Comparison of ENCODE assay signal across 8 cellular contexts in genomic region chr12:116525418-116526001, GRCh38. TPM values are rescaled to one million over a fixed set of nuclear protein-coding genes. Genes with fewer than 3 reads are reported as not detected.
DNase-seq lines count a peak whose midpoint lies in the region; ATAC-seq, FAIRE-seq and TF ChIP-seq lines count a peak whose summit lies in the region.

No MANE protein-coding gene starts in this region.

- no peak overlapping the region for H3K27ac ChIP-seq in right lobe of liver
- H3K27ac ChIP-seq in thymus (ENCODE audit: low read depth), result peak overlapping the region; percentile 57

- no peaks in the 10 kb centered on the region for H3K9me3 ChIP-seq in right lobe of liver
- H3K9me3 ChIP-seq in thymus (ENCODE audit: control insufficient read depth), result no peaks in the 10 kb centered on the region

- H3K36me3 ChIP-seq in bronchial epithelial cell (ENCODE audit: control insufficient read depth, insufficient read depth, low read length) (no peaks in the 10 kb centered on the region), right lobe of liver (no peaks in the 10 kb centered on the region), thymus (ENCODE audit: control insufficient read depth, insufficient read depth) (no peaks in the 10 kb centered on the region)

- intact Hi-C loops in right lobe of liver (cut with DNase I), result no loop called here

- H3K4me1 ChIP-seq in right lobe of liver (peaks cover 0 to 14% (median 3%) of the 10 kb centered on the region in 4 donors), thymus (ENCODE audit: control insufficient read depth, insufficient read depth, low read length) (no peaks in the 10 kb centered on the region)

- H3K27me3 ChIP-seq in bronchial epithelial cell (ENCODE audit: control insufficient read depth, insufficient read depth, low read length) (no peaks in the 10 kb centered on the region), right lobe of liver (no peaks in the 10 kb centered on the region), thymus (ENCODE audit: control insufficient read depth, insufficient read depth) (no peaks in the 10 kb centered on the region)

- TF ChIP-seq POLR2A in right lobe of liver (IDR thresholded peaks at IDR 0.05), result no peak

- 24% methylated on average over 15 of the region's 15 CpGs for WGBS in right lobe of liver (ENCODE audit: insufficient coverage, low coverage, low lambda C conversion rate, missing lambda C conversion rate)
- 89% methylated on average over 15 of the region's 15 CpGs for WGBS in thymus

- TF ChIP-seq CTCF in bronchial epithelial cell (IDR thresholded peaks at IDR 0.05; ENCODE audit: insufficient read depth, low read length, severe bottlenecking) (no peak), right lobe of liver (IDR thresholded peaks at IDR 0.05) (no peak)

- DNase-seq in HS-27A (ENCODE audit: low read depth) (peak; percentile 75), bronchial epithelial cell (ENCODE audit: low read depth) (peak; percentile 88), right lobe of liver (peak; percentile 62 to 78 (median 75)), SKM-1 treated with dmso at 0.1 percent for 144 hours (lab: John Stamatoyannopoulos, UW; ENCODE audit: unreplicated experiment) (no peak), NCI-H1694 treated with DMSO at 0.1 percent for 48 hours (lab: John Stamatoyannopoulos, UW) (no peak)
- DNase-seq in activated CD8-positive, alpha-beta memory T cell treated with anti-CD3 and anti-CD28 coated beads, Interleukin-2, amount 50 U/mL, for 4 hours, result no peak

- ATAC-seq in right lobe of liver (peak; percentile 92 to 97 (median 94)), GM19397 (IDR thresholded peaks at IDR 0.05; ENCODE audit: unreplicated experiment) (no peak)

- no peak for FAIRE-seq in bronchial epithelial cell (lab: Jason Lieb, UNC)

- H3K4me3 ChIP-seq in bronchial epithelial cell (ENCODE audit: low read depth, low read length), result no peak overlapping the region
- H3K4me3 ChIP-seq in right lobe of liver, result no peak overlapping the region
- H3K4me3 ChIP-seq in thymus (ENCODE audit: low read length), result no peak overlapping the region

RNA-seq across cellular contexts. Expression of gene MAP1LC3B2, which starts 33.7 kb away (rescaled TPM):
- 0.79 and 1.8 TPM in 2 replicates for total RNA-seq in bronchial epithelial cell
- total RNA-seq in right lobe of liver, result 1 to 10 TPM in 1 of 6 experiments, under 1 TPM in 2, not detected in 3; 0.59 to 1.0 (median 0.70) TPM
- 6.5 TPM for polyA plus RNA-seq in thymus

Comparison
In these comparisons a context has a peak if more than half of its experiments do, and no peak if none do; other contexts are left out.
1. DNase-seq: peak in HS-27A (single experiment), bronchial epithelial cell (single experiment) and right lobe of liver (3 of 3); none in activated CD8-positive, alpha-beta memory T cell treated with anti-CD3 and anti-CD28 coated beads, Interleukin-2, amount 50 U/mL, for 4 hours (single experiment), SKM-1 treated with dmso at 0.1 percent for 144 hours (single experiment) and NCI-H1694 treated with DMSO at 0.1 percent for 48 hours (single experiment).